20 cellular contexts compared by ENCODE assay signal in the genomic region with DNA sequence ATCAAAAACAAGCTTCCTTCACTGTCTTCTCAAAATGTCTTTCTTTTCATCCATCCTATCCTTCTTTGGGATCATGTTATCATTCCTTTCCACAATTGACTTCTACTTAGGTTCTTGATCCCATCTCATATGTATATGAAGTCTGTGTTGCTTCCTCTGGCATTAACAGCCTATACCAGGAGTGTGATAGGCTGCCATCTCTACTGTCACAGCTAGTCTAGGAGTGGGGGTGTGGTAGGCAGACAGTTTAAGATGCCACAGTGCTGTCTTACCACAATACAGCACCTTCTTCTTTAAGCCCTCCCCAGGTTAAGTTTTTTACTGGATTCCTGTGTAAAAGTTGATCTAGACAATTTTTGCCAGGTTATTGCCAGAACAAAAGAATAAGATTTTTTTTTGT. TPM values are rescaled to one million over a fixed set of nuclear protein-coding genes. Genes with fewer than 3 reads are reported as not detected.
DNase-seq lines count a peak whose midpoint lies in the region; ATAC-seq and TF ChIP-seq lines count a peak whose summit lies in the region.
"Had no signal": no experiment of that assay in that cellular context is flagged by ENCODE, and none has a peak within 500 bp of the region (broad histone marks: within the 10 kb centered on the region; RNA-seq: fewer than 3 reads in every experiment).

No MANE protein-coding gene starts in this region.

- H3K9me3 ChIP-seq in CD4-positive, alpha-beta T cell (ENCODE audit: control insufficient read depth, low read length) = no peaks in the 10 kb centered on the region
- H3K9me3 ChIP-seq in SK-N-MC (ENCODE audit: low read depth, low read length) (no peaks in the 10 kb centered on the region), tibial nerve (no peaks in the 10 kb centered on the region)
- H3K9me3 ChIP-seq: BLaER1 treated with 17β-estradiol and CSF1 and Interleukin-3, amounts not matched to agents 10 nM and 100 nM; SK-N-SH had no signal

- CTCF ChIA-PET in CD4-positive, alpha-beta T cell (lab: Charles Lee) = no interaction called here

- no peak for TF ChIP-seq EP300 in tibial nerve (IDR thresholded peaks at IDR 0.05)

- H3K9me3 Mint-ChIP-seq in CD4-positive, alpha-beta T cell = no peaks in the 10 kb centered on the region
- H3K9me3 Mint-ChIP-seq in activated T-helper 17 cell treated with anti-CD3 and anti-CD28 coated beads, Interleukin-2, amount 50 U/mL, for 72 hours = no peaks in the 10 kb centered on the region

- no peak overlapping the region for H3K27ac ChIP-seq in CD4-positive, alpha-beta T cell (ENCODE audit: low read depth, low read length)
- H3K27ac ChIP-seq in SK-N-MC (peak overlapping the region; percentile 93), tibial nerve (no peak overlapping the region)
- H3K27ac ChIP-seq: BLaER1 treated with 17β-estradiol and CSF1 and Interleukin-3, amounts not matched to agents 10 nM and 100 nM had no signal

- peaks cover 37% of the 10 kb centered on the region for H3K4me1 Mint-ChIP-seq in CD4-positive, alpha-beta T cell (ENCODE audit: low read depth)
- H3K4me1 Mint-ChIP-seq in activated T-helper 17 cell treated with anti-CD3 and anti-CD28 coated beads, Interleukin-2, amount 50 U/mL, for 72 hours = peaks cover 9% of the 10 kb centered on the region

- ATAC-seq in CD4-positive, alpha-beta T cell (ENCODE audit: poor library complexity) = peak; percentile 64
- ATAC-seq in activated T-helper 17 cell treated with anti-CD3 and anti-CD28 coated beads, Interleukin-2, amount 50 U/mL, for 72 hours (replicated peaks) = no peak
- ATAC-seq: HCT116, Right ventricle myocardium inferior had no signal

- no peak for DNase-seq in CD4-positive, alpha-beta T cell
- DNase-seq in H7 (peak; percentile 6), SK-N-MC (ENCODE audit: low read depth, low spot score) (no peak), left kidney (ENCODE audit: low read depth, low spot score) (peak; percentile 35), retina (no peak), COLO829 (ENCODE audit: low spot score) (no peak), tibial nerve (ENCODE audit: low spot score in 2 of 2) (no peak)
- DNase-seq: GF-D8, KBM-7, NCI-H1436, NCI-H2029 treated with DMSO at 0.1 percent for 48 hours, NCI-H748 treated with DMSO at 0.1 percent for 48 hours, SK-N-SH had no signal

- H3K27me3 ChIP-seq in CD4-positive, alpha-beta T cell (ENCODE audit: control insufficient read depth, insufficient read depth, low read length) = no peaks in the 10 kb centered on the region
- H3K27me3 ChIP-seq in H7 (ENCODE audit: control insufficient read depth, insufficient read depth, low read length) (no peaks in the 10 kb centered on the region), tibial nerve (no peaks in the 10 kb centered on the region)
- H3K27me3 ChIP-seq: BLaER1 treated with 17β-estradiol and CSF1 and Interleukin-3, amounts not matched to agents 10 nM and 100 nM had no signal

- no peaks in the 10 kb centered on the region for H3K36me3 ChIP-seq in H7 (replicated peaks; ENCODE audit: control insufficient read depth, insufficient read depth, low read length)
- H3K36me3 ChIP-seq in SK-N-MC (ENCODE audit: insufficient read depth, low read length) = no peaks in the 10 kb centered on the region; the same call in 1 of the 2 replicates
- H3K36me3 ChIP-seq in tibial nerve = no peaks in the 10 kb centered on the region

- intact Hi-C loops in CD4-positive, alpha-beta T cell (cut with DNase I, micrococcal nuclease) = no loop called here

- H3K4me3 ChIP-seq in H7 (ENCODE audit: insufficient read depth, low read depth, low read length) = no peak overlapping the region
- H3K4me3 ChIP-seq in SK-N-MC = peak overlapping the region; percentile 57
- H3K4me3 ChIP-seq in tibial nerve = no peak overlapping the region
- H3K4me3 ChIP-seq: BLaER1 treated with 17β-estradiol and CSF1 and Interleukin-3, amounts not matched to agents 10 nM and 100 nM had no signal

- peaks cover 0 to 20% (median 15%) of the 10 kb centered on the region in 4 donors for H3K4me1 ChIP-seq in tibial nerve

- no peak overlapping the region for H3K9ac ChIP-seq in SK-N-MC (ENCODE audit: insufficient read length)
- H3K9ac ChIP-seq: BLaER1 treated with 17β-estradiol and CSF1 and Interleukin-3, amounts not matched to agents 10 nM and 100 nM; SK-N-SH had no signal

- H3K36me3 Mint-ChIP-seq in CD4-positive, alpha-beta T cell (ENCODE audit: low read depth) = no peaks in the 10 kb centered on the region
- H3K36me3 Mint-ChIP-seq in activated T-helper 17 cell treated with anti-CD3 and anti-CD28 coated beads, Interleukin-2, amount 50 U/mL, for 72 hours (ENCODE audit: low read depth) = no peaks in the 10 kb centered on the region

- POLR2A ChIA-PET in CD4-positive, alpha-beta T cell (lab: Charles Lee) = interaction anchor here (1.4 to 2.4 kb wide), 2 partner anchors 8 to 336 kb away, joined by 3 to 8 read pairs; partner anchors contain the start of gene NCL

- peak overlapping the region; percentile 66 for H3K27ac Mint-ChIP-seq in CD4-positive, alpha-beta T cell
- no peak overlapping the region for H3K27ac Mint-ChIP-seq in activated T-helper 17 cell treated with anti-CD3 and anti-CD28 coated beads, Interleukin-2, amount 50 U/mL, for 72 hours

- TF ChIP-seq POLR2A in tibial nerve (IDR thresholded peaks at IDR 0.05) = no peak

- no peaks in the 10 kb centered on the region for H3K27me3 Mint-ChIP-seq in CD4-positive, alpha-beta T cell
- H3K27me3 Mint-ChIP-seq in activated T-helper 17 cell treated with anti-CD3 and anti-CD28 coated beads, Interleukin-2, amount 50 U/mL, for 72 hours = no peaks in the 10 kb centered on the region

- no peak for TF ChIP-seq CTCF in CD4-positive, alpha-beta T cell (IDR thresholded peaks at IDR 0.05)
- TF ChIP-seq CTCF in tibial nerve (IDR thresholded peaks at IDR 0.05) = no peak

- H3K4me3 Mint-ChIP-seq in CD4-positive, alpha-beta T cell = no peak overlapping the region
- no peak overlapping the region for H3K4me3 Mint-ChIP-seq in activated T-helper 17 cell treated with anti-CD3 and anti-CD28 coated beads, Interleukin-2, amount 50 U/mL, for 72 hours

RNA-seq across cellular contexts. Expression of gene HTR2B, which starts 3.7 kb away (rescaled TPM):
- total RNA-seq in CD4-positive, alpha-beta T cell = under 1 TPM in 1 of 2 experiments, not detected in 1; 0.14 TPM
- not detected in 2 replicates for total RNA-seq in H7 (2014; rRNA removed; shearing (Covaris generic))
- total RNA-seq in activated T-helper 17 cell treated with anti-CD3 and anti-CD28 coated beads, Interleukin-2, amount 50 U/mL, for 72 hours = not detected
- under 1 TPM in 3 of 4 donors, not detected in 1; 0.20 to 0.60 (median 0.42) TPM for total RNA-seq in tibial nerve
- total RNA-seq: A172, Daoy, NCI-H460, Right ventricle myocardium inferior had no signal

Comparison
In these comparisons a context has a peak if more than half of its experiments do, and no peak if none do; other contexts are left out.
1. DNase-seq: peak in H7 (single experiment) and left kidney (single experiment); none in CD4-positive, alpha-beta T cell (0 of 10), SK-N-MC (single experiment), retina (single experiment), COLO829 (single experiment) and tibial nerve (0 of 2).